Comparison of ENCODE assay signal across 16 cellular contexts in genomic region chr4:36990108-36990872, GRCh38.
DNase-seq lines count a peak whose midpoint lies in the region; ATAC-seq, FAIRE-seq and TF ChIP-seq lines count a peak whose summit lies in the region.
"Had no signal": no experiment of that assay in that cellular context is flagged by ENCODE, and none has a peak within 500 bp of the region (broad histone marks: within the 10 kb centered on the region; RNA-seq: fewer than 3 reads in every experiment).

No MANE protein-coding gene starts in this region.

- no peaks in the 10 kb centered on the region for H3K4me1 Mint-ChIP-seq in Calu3 (ENCODE audit: low read depth, unreplicated experiment)
- H3K4me1 Mint-ChIP-seq: activated CD4-positive, alpha-beta memory T cell treated with anti-CD3 and anti-CD28 coated beads, Interleukin-2, amount 10 ng/mL, durations not matched to agents 7 days and 5 days; neural crest cell had no signal

- CTCF ChIA-PET in Calu3 (lab: Charles Lee) = no interaction called here

- BruUV-seq in Calu3 (replicated peaks; lab: Mats Ljungman, UMichigan) = no TSS peak

- intact Hi-C loops in Calu3 (cut with micrococcal nuclease; ENCODE audit: unreplicated experiment) = no loop called here

- no peak overlapping the region for H3K4me3 Mint-ChIP-seq in Calu3 (ENCODE audit: low read depth, unreplicated experiment)
- H3K4me3 Mint-ChIP-seq: activated CD4-positive, alpha-beta memory T cell treated with anti-CD3 and anti-CD28 coated beads, Interleukin-2, amount 10 ng/mL, durations not matched to agents 7 days and 5 days; neural crest cell had no signal

- DNase-seq in GM18507 (ENCODE audit: extremely low spot score, insufficient read length, low read depth) (peak; percentile 5), NCI-H69 (lab: John Stamatoyannopoulos, UW) (peak; percentile 5), KG1 (lab: John Stamatoyannopoulos, UW) (no peak), NCI-H510A treated with DMSO at 0.1 percent for 48 hours (lab: John Stamatoyannopoulos, UW) (no peak), Calu3 (no peak)
- DNase-seq: activated CD4-positive, alpha-beta memory T cell treated with anti-CD3 and anti-CD28 coated beads, Interleukin-2, amount 10 ng/mL, durations not matched to agents 7 days and 5 days; DMS153; effector memory CD4-positive, alpha-beta T cell; GOT3; NCI-H2107; sigmoid colon; stimulated activated naive CD4-positive, alpha-beta T cell treated with Interleukin-2 at 50 U/mL for 16 hours had no signal

- peak; percentile 24 for FAIRE-seq in GM18507 (lab: Jason Lieb, UNC)

- H3K9me3 Mint-ChIP-seq in Calu3 (ENCODE audit: low read depth, unreplicated experiment) = no peaks in the 10 kb centered on the region
- H3K9me3 Mint-ChIP-seq: activated CD4-positive, alpha-beta memory T cell treated with anti-CD3 and anti-CD28 coated beads, Interleukin-2, amount 10 ng/mL, durations not matched to agents 7 days and 5 days had no signal

- H3K27me3 Mint-ChIP-seq in Calu3 (ENCODE audit: unreplicated experiment) = no peaks in the 10 kb centered on the region
- H3K27me3 Mint-ChIP-seq: activated CD4-positive, alpha-beta memory T cell treated with anti-CD3 and anti-CD28 coated beads, Interleukin-2, amount 10 ng/mL, durations not matched to agents 7 days and 5 days had no signal

- ATAC-seq in GM19467 (IDR thresholded peaks at IDR 0.05; ENCODE audit: unreplicated experiment) (peak; percentile 74), HG02938 (IDR thresholded peaks at IDR 0.05; ENCODE audit: unreplicated experiment) (peak; percentile 51), HG03045 (IDR thresholded peaks at IDR 0.05; ENCODE audit: unreplicated experiment) (no peak)

- no peak for TF ChIP-seq CTCF in Calu3 (IDR thresholded peaks at IDR 0.05; ENCODE audit: unreplicated experiment)

- H3K36me3 Mint-ChIP-seq in Calu3 (ENCODE audit: insufficient read depth, unreplicated experiment) = no peaks in the 10 kb centered on the region

- H3K27ac Mint-ChIP-seq in Calu3 (ENCODE audit: unreplicated experiment) = no peak overlapping the region
- H3K27ac Mint-ChIP-seq: activated CD4-positive, alpha-beta memory T cell treated with anti-CD3 and anti-CD28 coated beads, Interleukin-2, amount 10 ng/mL, durations not matched to agents 7 days and 5 days had no signal

Comparison
In these comparisons a context has a peak if more than half of its experiments do, and no peak if none do; other contexts are left out.
1. DNase-seq: peak in GM18507 (single experiment) and NCI-H69 (single experiment); none in KG1 (single experiment), NCI-H510A treated with DMSO at 0.1 percent for 48 hours (single experiment) and Calu3 (single experiment).